23 cellular contexts compared by ENCODE assay signal in genomic region chr7:143346018-143346417, GRCh38. TPM values are rescaled to one million over a fixed set of nuclear protein-coding genes. Genes with fewer than 3 reads are reported as not detected.
DNase-seq lines count a peak whose midpoint lies in the region; TF ChIP-seq lines count a peak whose summit lies in the region.
"Had no signal": no experiment of that assay in that cellular context is flagged by ENCODE, and none has a peak within 500 bp of the region (broad histone marks: within the 10 kb centered on the region; RNA-seq: fewer than 3 reads in every experiment).

No MANE protein-coding gene starts in this region.

- H3K27ac ChIP-seq in WERI-Rb-1 (no peak overlapping the region), hepatocyte (no peak overlapping the region), osteoblast (ENCODE audit: low read depth, low read length) (no peak overlapping the region)
- H3K27ac ChIP-seq: HL-60, spleen, suprapubic skin had no signal

- no peaks in the 10 kb centered on the region for H3K4me1 ChIP-seq in hepatocyte (ENCODE audit: insufficient read depth)
- H3K4me1 ChIP-seq in osteoblast (ENCODE audit: insufficient read depth, low read length) = no peaks in the 10 kb centered on the region

- H3K36me3 ChIP-seq in WERI-Rb-1 (no peaks in the 10 kb centered on the region), hepatocyte (replicated peaks; ENCODE audit: insufficient read depth, low read depth) (no peaks in the 10 kb centered on the region), osteoblast (ENCODE audit: insufficient read depth, low read length) (no peaks in the 10 kb centered on the region)
- H3K36me3 ChIP-seq: spleen, suprapubic skin had no signal

- intact Hi-C loops in activated naive CD4-positive, alpha-beta T cell treated with anti-CD3 and anti-CD28 coated beads for 36 hours (cut with micrococcal nuclease) = loop anchor here (2.0 kb wide), 1 partner anchor 13 kb away; no protein-coding TSS in a partner anchor

- H3K36me3 Mint-ChIP-seq in activated naive CD4-positive, alpha-beta T cell treated with anti-CD3 and anti-CD28 coated beads for 36 hours (ENCODE audit: low read depth) = no peaks in the 10 kb centered on the region
- H3K36me3 Mint-ChIP-seq: activated naive CD4-positive, alpha-beta T cell treated with anti-CD3 and anti-CD28 coated beads, Interleukin-2, amount 10 ng/mL, durations not matched to agents 7 days and 5 days; memory B cell; naive B cell; stimulated activated naive B cell treated with anti-CD40 and anti-IgM and Interleukin-4, amounts not matched to agents 10 μg/mL and 1 μg/mL and 100 μg/mL, for 72 hours had no signal

- no peaks in the 10 kb centered on the region for H3K9me3 Mint-ChIP-seq in activated naive CD4-positive, alpha-beta T cell treated with anti-CD3 and anti-CD28 coated beads for 36 hours
- H3K9me3 Mint-ChIP-seq: activated naive CD4-positive, alpha-beta T cell treated with anti-CD3 and anti-CD28 coated beads, Interleukin-2, amount 10 ng/mL, durations not matched to agents 7 days and 5 days; memory B cell; naive B cell; stimulated activated naive B cell treated with anti-CD40 and anti-IgM and Interleukin-4, amounts not matched to agents 10 μg/mL and 1 μg/mL and 100 μg/mL, for 72 hours had no signal

- H3K9me3 ChIP-seq in WERI-Rb-1 (ENCODE audit: severe bottlenecking) (no peaks in the 10 kb centered on the region), hepatocyte (ENCODE audit: low read depth) (no peaks in the 10 kb centered on the region), osteoblast (ENCODE audit: low read depth, low read length) (no peaks in the 10 kb centered on the region)
- H3K9me3 ChIP-seq: spleen, suprapubic skin had no signal

- CTCF ChIA-PET in activated naive CD4-positive, alpha-beta T cell treated with anti-CD3 and anti-CD28 coated beads for 36 hours (lab: Charles Lee) = interaction anchor here (0.5 to 4.1 kb wide), 16 partner anchors 10 to 546 kb away, joined by 3 to 23 read pairs (median 4); no protein-coding TSS in a partner anchor

- peaks cover 8% of the 10 kb centered on the region for H3K4me1 Mint-ChIP-seq in activated naive CD4-positive, alpha-beta T cell treated with anti-CD3 and anti-CD28 coated beads for 36 hours (ENCODE audit: low read depth)

- DNase-seq in activated naive CD4-positive, alpha-beta T cell treated with anti-CD3 and anti-CD28 coated beads for 36 hours = no peak
- no peak for DNase-seq in activated naive CD4-positive, alpha-beta T cell treated with Interleukin-2 at 50 U/mL for 16 hours
- DNase-seq in WERI-Rb-1 (no peak), hepatocyte (ENCODE audit: low spot score) (no peak), osteoblast (ENCODE audit: insufficient read length, low spot score, missing footprints) (peak; percentile 27), mucosa of gallbladder (ENCODE audit: low spot score) (no peak), NCI-H524 treated with DMSO at 0.1 percent for 48 hours (lab: John Stamatoyannopoulos, UW) (no peak), AML-193 (lab: John Stamatoyannopoulos, UW) (no peak)
- DNase-seq: amniotic stem cell; NCI-H2081; NCI-H226; stimulated activated naive B cell treated with anti-CD40 and anti-IgM and Interleukin-4, amounts not matched to agents 10 μg/mL and 1 μg/mL and 100 μg/mL, for 72 hours had no signal

- TF ChIP-seq CTCF in WERI-Rb-1 (IDR thresholded peaks at IDR 0.05; ENCODE audit: low read depth, low read length) (0 out of 2 replicates have a peak, but pooled peaks have one; percentile 11), hepatocyte (IDR thresholded peaks at IDR 0.05; ENCODE audit: poor library complexity) (no peak), osteoblast (IDR thresholded peaks at IDR 0.05; ENCODE audit: extremely low read depth, low read depth, low read length) (no peak)

- H3K4me2 ChIP-seq in hepatocyte = peak overlapping the region; percentile 87
- no peak overlapping the region for H3K4me2 ChIP-seq in osteoblast (ENCODE audit: insufficient read depth, low read length)

- H3K79me2 ChIP-seq in hepatocyte (no peaks in the 10 kb centered on the region), osteoblast (ENCODE audit: insufficient read depth, low read length) (no peaks in the 10 kb centered on the region)

- H2AFZ ChIP-seq in hepatocyte (peak overlapping the region; percentile 83), osteoblast (ENCODE audit: low read length) (no peak overlapping the region)

- no peaks in the 10 kb centered on the region for H3K27me3 ChIP-seq in WERI-Rb-1 (ENCODE audit: insufficient read depth, low read depth, severe bottlenecking)
- H3K27me3 ChIP-seq in hepatocyte = peaks cover 7% of the 10 kb centered on the region
- peaks cover 36% of the 10 kb centered on the region for H3K27me3 ChIP-seq in osteoblast (ENCODE audit: insufficient read depth, low read length)

- peak overlapping the region; percentile 72 for H3K4me3 Mint-ChIP-seq in activated naive CD4-positive, alpha-beta T cell treated with anti-CD3 and anti-CD28 coated beads for 36 hours

- H3K4me3 ChIP-seq in WERI-Rb-1 (ENCODE audit: low read depth, low read length) (no peak overlapping the region), hepatocyte (no peak overlapping the region), osteoblast (ENCODE audit: insufficient read depth, low read length) (no peak overlapping the region)

- no peak overlapping the region for H3K27ac Mint-ChIP-seq in activated naive CD4-positive, alpha-beta T cell treated with anti-CD3 and anti-CD28 coated beads for 36 hours
- H3K27ac Mint-ChIP-seq: activated naive CD4-positive, alpha-beta T cell treated with anti-CD3 and anti-CD28 coated beads, Interleukin-2, amount 10 ng/mL, durations not matched to agents 7 days and 5 days; stimulated activated naive B cell treated with anti-CD40 and anti-IgM and Interleukin-4, amounts not matched to agents 10 μg/mL and 1 μg/mL and 100 μg/mL, for 72 hours had no signal

- peaks cover 2% of the 10 kb centered on the region for H3K27me3 Mint-ChIP-seq in activated naive CD4-positive, alpha-beta T cell treated with anti-CD3 and anti-CD28 coated beads for 36 hours (ENCODE audit: low read depth)

- 88% methylated on average over 4 of the region's 4 CpGs for WGBS in hepatocyte (ENCODE audit: low lambda C conversion rate, missing lambda C conversion rate)

- no peaks in the 10 kb centered on the region for H3K9me2 ChIP-seq in hepatocyte (replicated peaks; ENCODE audit: insufficient read depth)

- H4K20me1 ChIP-seq in hepatocyte (ENCODE audit: insufficient read depth, poor library complexity, severe bottlenecking) (no peaks in the 10 kb centered on the region), osteoblast (ENCODE audit: insufficient read depth, low read length) (no peaks in the 10 kb centered on the region)

RNA-seq across cellular contexts. Expression of gene FAM131B, which starts 16.5 kb away (rescaled TPM):
- 1 to 10 TPM; 1.5 to 1.7 TPM for total RNA-seq in activated naive CD4-positive, alpha-beta T cell treated with anti-CD3 and anti-CD28 coated beads for 36 hours
- total RNA-seq in hepatocyte (1.9 and 2.5 TPM in 2 replicates), osteoblast (1.2 and 1.4 TPM in 2 replicates), mucosa of gallbladder (6.6 TPM)
- polyA plus RNA-seq in hepatocyte = 0.87 and 1.6 TPM in 2 replicates
- total RNA-seq: OCI-LY7 had no signal

RNA-seq across cellular contexts. Expression of gene CLCN1, which starts 30.1 kb away (rescaled TPM):
- not detected for total RNA-seq in activated naive CD4-positive, alpha-beta T cell treated with anti-CD3 and anti-CD28 coated beads for 36 hours
- total RNA-seq in hepatocyte (0.04 TPM in 1 of 2 replicates, not detected in the other), osteoblast (under 0.01 TPM in 2 replicates), mucosa of gallbladder (1.2 TPM)
- polyA plus RNA-seq in hepatocyte = 0.07 TPM in 1 of 2 replicates, not detected in the other
- total RNA-seq: IMR-90, left cardiac atrium, OCI-LY7, osteocyte had no signal
- polyA plus RNA-seq: BJ, IMR-90 had no signal

RNA-seq across cellular contexts. Expression of gene ZYX, which starts 35.1 kb away (rescaled TPM):
- total RNA-seq in activated naive CD4-positive, alpha-beta T cell treated with anti-CD3 and anti-CD28 coated beads for 36 hours = 10 to 100 TPM; 75.1 to 81.5 TPM
- 25.0 and 31.8 TPM in 2 replicates for total RNA-seq in hepatocyte
- 187 and 202 TPM in 2 replicates for polyA plus RNA-seq in hepatocyte
- total RNA-seq in osteoblast = 38.9 and 47.4 TPM in 2 replicates
- 276 TPM for total RNA-seq in mucosa of gallbladder

RNA-seq across cellular contexts. Expression of gene CASP2, which starts 57.9 kb away (rescaled TPM):
- total RNA-seq in activated naive CD4-positive, alpha-beta T cell treated with anti-CD3 and anti-CD28 coated beads for 36 hours = 100 to 1,000 TPM; 116 to 124 TPM
- total RNA-seq in hepatocyte = 11.9 and 13.6 TPM in 2 replicates
- polyA plus RNA-seq in hepatocyte = 8.5 and 10.6 TPM in 2 replicates
- total RNA-seq in osteoblast = 7.6 and 10.9 TPM in 2 replicates
- total RNA-seq in mucosa of gallbladder = 38.7 TPM
